ENCODE assay signal across 9 cellular contexts in the genomic region with DNA sequence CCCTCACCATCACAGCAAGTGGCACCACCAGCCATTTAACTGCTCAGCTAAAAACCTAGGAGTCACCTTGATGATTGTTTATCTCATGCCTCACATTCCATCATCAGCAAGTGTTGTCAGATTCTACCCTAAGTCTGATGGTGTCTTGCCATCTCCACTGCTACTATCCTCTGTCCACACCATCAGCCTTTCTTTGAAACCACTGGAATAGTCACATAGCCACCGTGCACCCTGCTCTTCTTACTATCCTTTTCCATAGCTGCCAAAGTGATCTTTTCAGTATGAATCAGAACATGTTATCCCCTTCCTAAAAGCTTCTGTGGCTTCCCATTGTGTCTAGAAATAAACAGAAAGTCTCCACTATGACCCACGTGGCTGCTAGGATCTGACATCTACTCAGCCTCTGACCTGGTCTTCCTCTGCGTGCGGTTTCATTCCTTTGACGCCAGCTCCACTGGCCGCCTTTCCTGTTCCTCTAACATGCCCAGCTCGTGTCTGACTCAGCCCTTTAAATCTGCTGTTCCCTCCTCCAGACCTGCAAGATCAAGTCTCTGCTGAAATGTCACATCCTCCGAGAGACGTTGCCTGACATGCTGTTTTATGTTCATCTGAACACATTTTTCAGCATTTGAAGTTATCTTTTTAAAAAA. TPM values are rescaled to one million over a fixed set of nuclear protein-coding genes. Genes with fewer than 3 reads are reported as not detected.
DNase-seq lines count a peak whose midpoint lies in the region; ATAC-seq and TF ChIP-seq lines count a peak whose summit lies in the region.
"Had no signal": no experiment of that assay in that cellular context is flagged by ENCODE, and none has a peak within 500 bp of the region (broad histone marks: within the 10 kb centered on the region; RNA-seq: fewer than 3 reads in every experiment).

No MANE protein-coding gene starts in this region.

- H3K36me3 ChIP-seq in trophoblast cell (ENCODE audit: control insufficient read depth in 1 of 2, insufficient read depth in 2 of 2, low read length in 2 of 2) (peaks cover 0 to 3% of the 10 kb centered on the region in 2 experiments), endodermal cell (ENCODE audit: control insufficient read depth, insufficient read depth, low read length) (no peaks in the 10 kb centered on the region), neuronal stem cell (replicated peaks in 1 of 2; ENCODE audit: control insufficient read depth in 2 of 2, insufficient read depth in 2 of 2, low read length in 2 of 2) (no peaks in the 10 kb centered on the region)

- no peaks in the 10 kb centered on the region for H3K9me3 Mint-ChIP-seq in CD4-positive, alpha-beta T cell
- peaks cover 10% of the 10 kb centered on the region for H3K9me3 Mint-ChIP-seq in endodermal cell

- H2AK5ac ChIP-seq in trophoblast cell (ENCODE audit: low read length) (no peak overlapping the region), neuronal stem cell (ENCODE audit: low read depth, low read length) (no peak overlapping the region)

- H2BK120ac ChIP-seq in trophoblast cell (ENCODE audit: insufficient read depth, low read length, poor library complexity), result no peak overlapping the region
- no peak overlapping the region for H2BK120ac ChIP-seq in neuronal stem cell (ENCODE audit: low read depth, low read length)

- no peak overlapping the region for H4K91ac ChIP-seq in trophoblast cell (ENCODE audit: low read depth, low read length)
- no peak overlapping the region for H4K91ac ChIP-seq in neuronal stem cell (ENCODE audit: low read depth, low read length, poor library complexity)

- no peak overlapping the region for H2BK15ac ChIP-seq in neuronal stem cell (ENCODE audit: low read length)

- intact Hi-C loops in CD4-positive, alpha-beta T cell (cut with DNase I, micrococcal nuclease), result no loop called here

- H3K27me3 ChIP-seq in CD4-positive, alpha-beta T cell (ENCODE audit: control insufficient read depth, insufficient read depth, low read length), result no peaks in the 10 kb centered on the region
- no peaks in the 10 kb centered on the region for H3K27me3 ChIP-seq in trophoblast cell (ENCODE audit: insufficient read depth, low read length)
- H3K27me3 ChIP-seq in endodermal cell (ENCODE audit: control insufficient read depth, insufficient read depth, low read length, poor library complexity, severe bottlenecking), result no peaks in the 10 kb centered on the region
- H3K27me3 ChIP-seq in neuronal stem cell (ENCODE audit: control insufficient read depth in 3 of 3, insufficient read depth in 3 of 3, low read depth in 1 of 3, low read length in 3 of 3), result no peaks in the 10 kb centered on the region

- no peak overlapping the region for H3K4ac ChIP-seq in trophoblast cell (ENCODE audit: low read depth, low read length)
- no peak overlapping the region for H3K4ac ChIP-seq in neuronal stem cell (ENCODE audit: low read length)

- no peak overlapping the region for H3K27ac Mint-ChIP-seq in CD4-positive, alpha-beta T cell
- H3K27ac Mint-ChIP-seq in endodermal cell, result no peak overlapping the region

- ATAC-seq in CD4-positive, alpha-beta T cell (ENCODE audit: poor library complexity), result peak; percentile 29
- peak; percentile 94 for ATAC-seq in esophagus mucosa
- ATAC-seq in HG03571 (IDR thresholded peaks at IDR 0.05; ENCODE audit: unreplicated experiment), result no peak
- ATAC-seq in activated CD4-positive, CD25-positive, alpha-beta regulatory T cell treated with anti-CD3 and anti-CD28 coated beads, Interleukin-2, amount 50 U/mL, for 24 hours, result no peak

- DNase-seq in CD4-positive, alpha-beta T cell, result no peak
- peak; percentile 63 for DNase-seq in RPMI8226
- peak; percentile 49 to 72 for DNase-seq in trophoblast cell
- DNase-seq in endodermal cell, result no peak
- DNase-seq in neuronal stem cell (ENCODE audit: low spot score), result no peak
- DNase-seq: activated effector memory CD4-positive, alpha-beta T cell treated with anti-CD3 and anti-CD28 coated beads, Interleukin-2, amount 50 U/mL, for 16 hours had no signal

- no peak overlapping the region for H3K9ac ChIP-seq in trophoblast cell (ENCODE audit: low read length)
- H3K9ac ChIP-seq in endodermal cell (ENCODE audit: extremely low read depth, low read length, poor library complexity, severe bottlenecking), result no peak overlapping the region
- H3K9ac ChIP-seq in neuronal stem cell (ENCODE audit: low read depth, low read length, poor library complexity), result no peak overlapping the region

- no peaks in the 10 kb centered on the region for H3K36me3 Mint-ChIP-seq in CD4-positive, alpha-beta T cell (ENCODE audit: low read depth)
- peaks cover 3% of the 10 kb centered on the region for H3K36me3 Mint-ChIP-seq in endodermal cell (ENCODE audit: low read depth)

- no peak overlapping the region for H4K12ac ChIP-seq in trophoblast cell (ENCODE audit: low read depth, low read length)

- peaks cover 7% of the 10 kb centered on the region for H3K4me1 Mint-ChIP-seq in CD4-positive, alpha-beta T cell (ENCODE audit: low read depth)
- H3K4me1 Mint-ChIP-seq in endodermal cell, result peaks cover 11% of the 10 kb centered on the region

- H3K14ac ChIP-seq in trophoblast cell (ENCODE audit: low read length) (no peak overlapping the region), neuronal stem cell (ENCODE audit: low read length) (no peak overlapping the region)

- no peaks in the 10 kb centered on the region for H3K79me1 ChIP-seq in trophoblast cell (ENCODE audit: low read length)
- H3K79me1 ChIP-seq in neuronal stem cell (ENCODE audit: low read depth, low read length), result no peaks in the 10 kb centered on the region

- H3K27ac ChIP-seq in CD4-positive, alpha-beta T cell (ENCODE audit: low read depth, low read length), result no peak overlapping the region
- H3K27ac ChIP-seq in trophoblast cell (ENCODE audit: low read depth, low read length), result peak overlapping the region; percentile 14
- no peak overlapping the region for H3K27ac ChIP-seq in endodermal cell (ENCODE audit: low read depth, low read length)
- no peak overlapping the region for H3K27ac ChIP-seq in neuronal stem cell (replicated peaks; ENCODE audit: low read length)

- POLR2A ChIA-PET in CD4-positive, alpha-beta T cell (lab: Charles Lee), result no interaction called here

- H2BK12ac ChIP-seq in trophoblast cell (ENCODE audit: low read length) (no peak overlapping the region), neuronal stem cell (ENCODE audit: low read length) (no peak overlapping the region)

- peak overlapping the region; percentile 3 for H3K4me2 ChIP-seq in trophoblast cell (ENCODE audit: low read length)
- H3K4me2 ChIP-seq in neuronal stem cell (ENCODE audit: insufficient read depth, low read length, poor library complexity, severe bottlenecking), result no peak overlapping the region

- no peaks in the 10 kb centered on the region for H3K9me3 ChIP-seq in CD4-positive, alpha-beta T cell (ENCODE audit: control insufficient read depth, low read length)
- H3K9me3 ChIP-seq in trophoblast cell (ENCODE audit: insufficient read depth, low read depth, low read length) (peaks cover 3% of the 10 kb centered on the region), endodermal cell (ENCODE audit: control insufficient read depth, low read length) (peaks cover 11% of the 10 kb centered on the region), neuronal stem cell (replicated peaks in 1 of 2; ENCODE audit: control insufficient read depth in 2 of 2, insufficient read depth in 1 of 2, low read depth in 1 of 2, low read length in 2 of 2) (peaks cover 0 to 3% of the 10 kb centered on the region in 2 donors)

- no peak overlapping the region for H3K4me3 Mint-ChIP-seq in CD4-positive, alpha-beta T cell
- H3K4me3 Mint-ChIP-seq in endodermal cell, result no peak overlapping the region

- no CpG with 5 or more reads among the region's 9 CpGs for WGBS in trophoblast cell (ENCODE audit: extremely low coverage, insufficient coverage, insufficient read length)
- 89 to 92% methylated on average over 9 of the region's 9 CpGs for WGBS in endodermal cell (ENCODE audit: insufficient coverage in 1 of 2, insufficient read length in 1 of 2), 2 experiments
- WGBS in neuronal stem cell (ENCODE audit: extremely low coverage in 2 of 2, insufficient read length in 2 of 2, insufficient replicate concordance in 1 of 2), 2 donors, result no CpG with 5 or more reads among the region's 9 CpGs

- H4K8ac ChIP-seq in trophoblast cell (ENCODE audit: low read depth, low read length) (no peak overlapping the region), neuronal stem cell (ENCODE audit: low read depth, low read length) (no peak overlapping the region)

- no peak overlapping the region for H3K18ac ChIP-seq in trophoblast cell (ENCODE audit: low read length)
- H3K18ac ChIP-seq in neuronal stem cell (ENCODE audit: low read length), result no peak overlapping the region

- H2BK5ac ChIP-seq in trophoblast cell (ENCODE audit: low read depth, low read length, poor library complexity) (no peak overlapping the region), neuronal stem cell (ENCODE audit: low read length) (no peak overlapping the region)

- H3K4me3 ChIP-seq in trophoblast cell (ENCODE audit: low read depth, low read length) (no peak overlapping the region), endodermal cell (ENCODE audit: low read length) (no peak overlapping the region), neuronal stem cell (ENCODE audit: low read length in 2 of 2) (no peak overlapping the region)

- H3K23ac ChIP-seq in trophoblast cell (ENCODE audit: low read length) (no peak overlapping the region), neuronal stem cell (ENCODE audit: low read depth, low read length, poor library complexity) (no peak overlapping the region)

- H3K4me1 ChIP-seq in trophoblast cell (ENCODE audit: control insufficient read depth in 1 of 2, insufficient read depth in 2 of 2, low read length in 2 of 2) (peaks cover 5% of the 10 kb centered on the region in 2 experiments), endodermal cell (ENCODE audit: control insufficient read depth, insufficient read depth, low read length) (no peaks in the 10 kb centered on the region), neuronal stem cell (ENCODE audit: control insufficient read depth in 2 of 2, insufficient read depth in 1 of 2, low read depth in 1 of 2, low read length in 2 of 2) (peaks cover 0 to 2% of the 10 kb centered on the region in 2 donors)

- CTCF ChIA-PET in CD4-positive, alpha-beta T cell (lab: Charles Lee), result no interaction called here

- no peak for TF ChIP-seq CTCF in CD4-positive, alpha-beta T cell (IDR thresholded peaks at IDR 0.05)
- TF ChIP-seq CTCF in endodermal cell (conservative IDR thresholded peaks at IDR 0.05), result no peak

- peaks cover 7% of the 10 kb centered on the region for H3K27me3 Mint-ChIP-seq in CD4-positive, alpha-beta T cell
- H3K27me3 Mint-ChIP-seq in endodermal cell (ENCODE audit: insufficient read depth), result no peaks in the 10 kb centered on the region

- H3K79me2 ChIP-seq in trophoblast cell (ENCODE audit: control insufficient read depth, insufficient read depth, low read length, poor library complexity), result no peaks in the 10 kb centered on the region

- no peak overlapping the region for H2AFZ ChIP-seq in trophoblast cell (ENCODE audit: insufficient read depth, low read length, poor library complexity)
- H2AFZ ChIP-seq in neuronal stem cell (ENCODE audit: low read length), result no peak overlapping the region

RNA-seq across cellular contexts. Expression of a gene that starts 16.5 kb away (rescaled TPM):
- total RNA-seq in CD4-positive, alpha-beta T cell, result 1 to 10 TPM; 2.1 to 3.5 TPM
- total RNA-seq in esophagus mucosa, result 1.6 TPM
- 39.1 and 39.9 TPM in 2 replicates for polyA plus RNA-seq in trophoblast cell (2013)
- 10 to 100 TPM; 14.0 to 14.1 TPM for total RNA-seq in endodermal cell
- polyA plus RNA-seq in endodermal cell (2013, experiment 1 of 2), result 7.4 TPM
- 7.4 TPM for polyA plus RNA-seq in endodermal cell (2013, experiment 2 of 2)
- polyA plus RNA-seq in neuronal stem cell (2013, experiment 1 of 2), result 4.2 TPM
- polyA plus RNA-seq in neuronal stem cell (2013, experiment 2 of 2), result 4.8 TPM

RNA-seq across cellular contexts. Expression of a gene that starts 31.8 kb away (rescaled TPM):
- 1 to 10 TPM; 3.8 to 4.5 TPM for total RNA-seq in CD4-positive, alpha-beta T cell
- 5.0 TPM for total RNA-seq in esophagus mucosa
- polyA plus RNA-seq in trophoblast cell (2013), result 184 and 205 TPM in 2 replicates
- 10 to 100 TPM; 32.4 to 53.3 TPM for total RNA-seq in endodermal cell
- 21.3 TPM for polyA plus RNA-seq in endodermal cell (2013, experiment 1 of 2)
- polyA plus RNA-seq in endodermal cell (2013, experiment 2 of 2), result 20.9 TPM
- polyA plus RNA-seq in neuronal stem cell (2013, experiment 1 of 2), result 80.7 TPM
- polyA plus RNA-seq in neuronal stem cell (2013, experiment 2 of 2), result 77.9 TPM

Comparison
In these comparisons a context has a peak if more than half of its experiments do, and no peak if none do; other contexts are left out.
1. ATAC-seq: peak in CD4-positive, alpha-beta T cell (single experiment) and esophagus mucosa (single experiment); none in HG03571 (single experiment) and activated CD4-positive, CD25-positive, alpha-beta regulatory T cell treated with anti-CD3 and anti-CD28 coated beads, Interleukin-2, amount 50 U/mL, for 24 hours (0 of 2).
2. DNase-seq: peak in RPMI8226 (single experiment) and trophoblast cell (2 of 2); none in CD4-positive, alpha-beta T cell (0 of 10), endodermal cell (single experiment) and neuronal stem cell (single experiment).